Comparison of ENCODE assay signal across 19 cellular contexts in genomic region chr3:179076243-179077027, GRCh38. TPM values are rescaled to one million over a fixed set of nuclear protein-coding genes. Genes with fewer than 3 reads are reported as not detected.
DNase-seq lines count a peak whose midpoint lies in the region; ATAC-seq and TF ChIP-seq lines count a peak whose summit lies in the region.
"Had no signal": no experiment of that assay in that cellular context is flagged by ENCODE, and none has a peak within 500 bp of the region (broad histone marks: within the 10 kb centered on the region; RNA-seq: fewer than 3 reads in every experiment).

No MANE protein-coding gene starts in this region.

- H3K79me2 ChIP-seq in mammary epithelial cell (ENCODE audit: insufficient read depth, low read length) (peaks cover 2% of the 10 kb centered on the region), GM23248 (ENCODE audit: insufficient read depth) (no peaks in the 10 kb centered on the region)

- H3K4me3 ChIP-seq in mammary epithelial cell (replicated peaks in 1 of 3; ENCODE audit: insufficient read depth in 1 of 3, low read depth in 2 of 3, low read length in 3 of 3), result no peak overlapping the region
- no peak overlapping the region for H3K4me3 ChIP-seq in breast epithelium
- no peak overlapping the region for H3K4me3 ChIP-seq in GM23248
- H3K4me3 ChIP-seq: A549, ovary, spleen, testis had no signal

- intact Hi-C loops in mammary epithelial cell (cut with micrococcal nuclease) (no loop called here), breast epithelium (cut with DNase I; ENCODE audit: low total_unique reads) (no loop called here)

- TF ChIP-seq CTCF in mammary epithelial cell (conservative IDR thresholded peaks at IDR 0.05 in 1 of 2, IDR thresholded peaks at IDR 0.05 in 1 of 2; ENCODE audit: extremely low read depth in 1 of 2, insufficient read depth in 1 of 2, low read depth in 1 of 2, low read length in 2 of 2) (no peak), breast epithelium (IDR thresholded peaks at IDR 0.05) (no peak)

- no peak overlapping the region for H3K4me3 Mint-ChIP-seq in effector memory CD8-positive, alpha-beta T cell
- H3K4me3 Mint-ChIP-seq: activated T-cell treated with anti-CD3 and anti-CD28 coated beads, Interleukin-2, amount 50 U/mL, for 24 hours; T-helper 17 cell had no signal

- H3K27ac Mint-ChIP-seq in effector memory CD8-positive, alpha-beta T cell, result no peak overlapping the region
- H3K27ac Mint-ChIP-seq: activated T-cell treated with anti-CD3 and anti-CD28 coated beads, Interleukin-2, amount 50 U/mL, for 24 hours; T-helper 17 cell had no signal

- 83% methylated on average over 4 of the region's 4 CpGs for WGBS in mammary epithelial cell (ENCODE audit: low coverage, missing lambda C conversion rate)
- 81 to 85% methylated on average over 4 of the region's 4 CpGs for WGBS in GM23248 (ENCODE audit: low coverage in 1 of 2, low lambda C conversion rate in 2 of 2, missing lambda C conversion rate in 2 of 2), 2 experiments

- H4K20me1 ChIP-seq in mammary epithelial cell (ENCODE audit: insufficient read depth, low read length), result no peaks in the 10 kb centered on the region
- H4K20me1 ChIP-seq in GM23248 (ENCODE audit: insufficient read depth), result no peaks in the 10 kb centered on the region

- no peaks in the 10 kb centered on the region for H3K36me3 Mint-ChIP-seq in effector memory CD8-positive, alpha-beta T cell (ENCODE audit: insufficient read depth)

- in situ Hi-C loops in mammary epithelial cell (cut with MboI; ENCODE audit: low sequenced_read_pairs in 2 of 2), result no loop called here
- in situ Hi-C loops in GM23248 (cut with MboI), result no loop called here

- H3K9me3 Mint-ChIP-seq in effector memory CD8-positive, alpha-beta T cell, result no peaks in the 10 kb centered on the region
- H3K9me3 Mint-ChIP-seq: activated T-cell treated with anti-CD3 and anti-CD28 coated beads, Interleukin-2, amount 50 U/mL, for 24 hours had no signal

- no peaks in the 10 kb centered on the region for H3K36me3 ChIP-seq in mammary epithelial cell (ENCODE audit: insufficient read depth, low read length)
- H3K36me3 ChIP-seq in breast epithelium, result no peaks in the 10 kb centered on the region
- no peaks in the 10 kb centered on the region for H3K36me3 ChIP-seq in GM23248 (ENCODE audit: low read depth)
- H3K36me3 ChIP-seq: ovary, spleen had no signal

- H3K4me2 ChIP-seq in mammary epithelial cell (ENCODE audit: insufficient read depth, low read depth, low read length) (no peak overlapping the region), GM23248 (ENCODE audit: unreplicated experiment) (no peak overlapping the region)
- H3K4me2 ChIP-seq: A549 had no signal

- H3K27ac ChIP-seq in mammary epithelial cell (ENCODE audit: insufficient read depth, low read depth, low read length), result no peak overlapping the region
- H3K27ac ChIP-seq in breast epithelium, result no peak overlapping the region
- no peak overlapping the region for H3K27ac ChIP-seq in GM23248
- H3K27ac ChIP-seq: A549, ovary, spleen, testis had no signal

- H3K27me3 ChIP-seq in mammary epithelial cell (ENCODE audit: insufficient read depth, low read length) (no peaks in the 10 kb centered on the region), breast epithelium (no peaks in the 10 kb centered on the region), GM23248 (replicated peaks; ENCODE audit: insufficient read depth) (no peaks in the 10 kb centered on the region)
- H3K27me3 ChIP-seq: ovary, spleen, testis had no signal

- H3K9me3 ChIP-seq in mammary epithelial cell (replicated peaks; ENCODE audit: insufficient read depth, low read length) (no peaks in the 10 kb centered on the region), breast epithelium (no peaks in the 10 kb centered on the region), GM23248 (ENCODE audit: low read depth) (no peaks in the 10 kb centered on the region)
- H3K9me3 ChIP-seq: A549, ovary, spleen, testis had no signal

- no peaks in the 10 kb centered on the region for H3K27me3 Mint-ChIP-seq in effector memory CD8-positive, alpha-beta T cell
- H3K27me3 Mint-ChIP-seq: activated T-cell treated with anti-CD3 and anti-CD28 coated beads, Interleukin-2, amount 50 U/mL, for 24 hours; T-helper 17 cell had no signal

- no peaks in the 10 kb centered on the region for H3K9me2 ChIP-seq in GM23248 (ENCODE audit: insufficient read depth)

- no peak for TF ChIP-seq POLR2A in breast epithelium (IDR thresholded peaks at IDR 0.05)

- ATAC-seq in HG03354 (IDR thresholded peaks at IDR 0.05; ENCODE audit: poor library complexity, severe bottlenecking, unreplicated experiment), result peak; percentile 48
- ATAC-seq in effector memory CD8-positive, alpha-beta T cell (replicated peaks), result no peak
- ATAC-seq: A549, T-helper 17 cell had no signal

- H3K4me1 Mint-ChIP-seq in effector memory CD8-positive, alpha-beta T cell (ENCODE audit: low read depth in 2 of 2), result peaks cover 0 to 6% of the 10 kb centered on the region in 2 donors

- BruUV-seq in mammary epithelial cell (replicated peaks; lab: Mats Ljungman, UMichigan), result no TSS peak

- H3K4me1 ChIP-seq in mammary epithelial cell (ENCODE audit: insufficient read depth, low read length) (peaks cover 4% of the 10 kb centered on the region), breast epithelium (no peaks in the 10 kb centered on the region), GM23248 (ENCODE audit: insufficient read depth) (no peaks in the 10 kb centered on the region)
- H3K4me1 ChIP-seq: A549, testis had no signal

- H3K9ac ChIP-seq in mammary epithelial cell (ENCODE audit: insufficient read depth, low read length) (no peak overlapping the region), GM23248 (no peak overlapping the region)

- DNase-seq in mammary epithelial cell (no peak), breast epithelium (ENCODE audit: low spot score in 2 of 2) (no peak), GM23248 (no peak), DMS114 treated with DMSO at 0.1 percent for 48 hours (lab: John Stamatoyannopoulos, UW; ENCODE audit: unreplicated experiment) (no peak), NCI-H1105 (lab: John Stamatoyannopoulos, UW) (no peak)
- no peak for DNase-seq in activated T-cell treated with anti-CD3 and anti-CD28 coated beads, Interleukin-2, amount 50 U/mL, for 48 hours
- DNase-seq in effector memory CD8-positive, alpha-beta T cell, result no peak
- DNase-seq: activated T-cell treated with anti-CD3 and anti-CD28 coated beads, Interleukin-2, amount 50 U/mL, for 24 hours; GDM1; glutamatergic neuron; islet precursor cell; midbrain; NCI-H226; ovary; spleen; T-helper 17 cell; testis had no signal

- H3F3A ChIP-seq in GM23248 (ENCODE audit: insufficient read depth), result no peaks in the 10 kb centered on the region

- H2AFZ ChIP-seq in mammary epithelial cell (ENCODE audit: low read depth, low read length), result peak overlapping the region; percentile 2
- 0 out of 2 replicates have a peak overlapping the region, but pooled peaks have one; percentile 17 for H2AFZ ChIP-seq in GM23248

- CTCF ChIA-PET in mammary epithelial cell (lab: Charles Lee; ENCODE audit: low non-redundant PET), result no interaction called here

- dilution Hi-C loops in mammary epithelial cell (cut with HindIII; ENCODE audit: low sequenced_read_pairs), result no loop called here

RNA-seq across cellular contexts. Expression of gene ZMAT3, which starts 4.8 kb away (rescaled TPM):
- total RNA-seq in mammary epithelial cell, result 10 to 100 TPM; 31.3 to 56.2 TPM
- 24.4 TPM for polyA plus RNA-seq in mammary epithelial cell
- polyA minus RNA-seq in mammary epithelial cell, result 64.2 TPM
- total RNA-seq in breast epithelium, result 10 to 100 TPM; 10.4 to 19.5 (median 16.7) TPM
- total RNA-seq in GM23248 (2014; rRNA removed; shearing (Covaris generic)), result 23.6 and 24.8 TPM in 2 replicates
- polyA plus RNA-seq in GM23248 (2016; fragmentation: Nextera tagmentation; extraction: Ambion mirVana), result 37.8 and 40.1 TPM in 2 replicates
